Comparison of ENCODE assay signal across 15 cellular contexts in genomic region chr6:136016228-136017225, GRCh38.
DNase-seq lines count a peak whose midpoint lies in the region; ATAC-seq and TF ChIP-seq lines count a peak whose summit lies in the region.
"Had no signal": no experiment of that assay in that cellular context is flagged by ENCODE, and none has a peak within 500 bp of the region (broad histone marks: within the 10 kb centered on the region; RNA-seq: fewer than 3 reads in every experiment).

No MANE protein-coding gene starts in this region.

- no peak overlapping the region for H2AFZ ChIP-seq in GM23248

- DNase-seq in GM23248: peak; percentile 48
- DNase-seq in NCI-H1417 treated with DMSO at 0.1 percent for 48 hours (lab: John Stamatoyannopoulos, UW): peak; percentile 7
- peak; percentile 49 for DNase-seq in astrocyte of the hippocampus (ENCODE audit: low read depth, low spot score)
- DNase-seq in mesendoderm: peak; percentile 46
- DNase-seq: activated CD4-positive, alpha-beta memory T cell treated with anti-CD3 and anti-CD28 coated beads, Interleukin-2, amount 10 ng/mL, durations not matched to agents 7 days and 5 days; C1 segment of cervical spinal cord; colonic mucosa; left cardiac atrium; NCI-H187 treated with DMSO at 0.1 percent for 48 hours had no signal

- no peak overlapping the region for H4K8ac ChIP-seq in mesendoderm (ENCODE audit: low read depth, low read length)

- H3K4me1 ChIP-seq in GM23248 (ENCODE audit: insufficient read depth): peaks cover 49% of the 10 kb centered on the region
- no peaks in the 10 kb centered on the region for H3K4me1 ChIP-seq in mesendoderm (ENCODE audit: control insufficient read depth, low read depth, low read length)
- H3K4me1 ChIP-seq: colonic mucosa, prostate gland had no signal

- H4K20me1 ChIP-seq in GM23248 (ENCODE audit: insufficient read depth): no peaks in the 10 kb centered on the region

- no peak overlapping the region for H2BK5ac ChIP-seq in mesendoderm (ENCODE audit: low read length)

- H3K27me3 ChIP-seq in GM23248 (replicated peaks; ENCODE audit: insufficient read depth) (no peaks in the 10 kb centered on the region), mesendoderm (ENCODE audit: insufficient read depth, low read length, poor library complexity) (no peaks in the 10 kb centered on the region)
- H3K27me3 ChIP-seq: colonic mucosa had no signal

- TF ChIP-seq POLR2A in GM18505 (IDR thresholded peaks at IDR 0.05; ENCODE audit: borderline replicate concordance, extremely low read depth, insufficient read depth, insufficient read length): no peak

- no peak overlapping the region for H2BK15ac ChIP-seq in mesendoderm (replicated peaks; ENCODE audit: low read depth)

- H3K36me3 ChIP-seq in GM23248 (ENCODE audit: low read depth) (no peaks in the 10 kb centered on the region), mesendoderm (ENCODE audit: control insufficient read depth, insufficient read depth, low read length) (no peaks in the 10 kb centered on the region)
- H3K36me3 ChIP-seq: colonic mucosa, prostate gland had no signal

- no peaks in the 10 kb centered on the region for H3K9me3 ChIP-seq in GM23248 (ENCODE audit: low read depth)
- H3K9me3 ChIP-seq: colonic mucosa, prostate gland had no signal

- no peak overlapping the region for H3K9ac ChIP-seq in GM23248
- no peak overlapping the region for H3K9ac ChIP-seq in mesendoderm (ENCODE audit: low read length)

- H3K18ac ChIP-seq in mesendoderm (ENCODE audit: low read length): no peak overlapping the region

- no peak overlapping the region for H4K5ac ChIP-seq in mesendoderm (ENCODE audit: low read length)

- no peak overlapping the region for H2AK5ac ChIP-seq in mesendoderm (ENCODE audit: low read length)

- H3K4me3 ChIP-seq in GM23248 (no peak overlapping the region), mesendoderm (ENCODE audit: low read length) (no peak overlapping the region)
- H3K4me3 ChIP-seq: colonic mucosa, prostate gland had no signal

- H3K79me1 ChIP-seq in mesendoderm (ENCODE audit: low read length): no peaks in the 10 kb centered on the region

- H3K79me2 ChIP-seq in GM23248 (ENCODE audit: insufficient read depth) (no peaks in the 10 kb centered on the region), mesendoderm (ENCODE audit: control insufficient read depth, insufficient read depth, low read length) (no peaks in the 10 kb centered on the region)

- no peaks in the 10 kb centered on the region for H3K9me2 ChIP-seq in GM23248 (ENCODE audit: insufficient read depth)

- H3F3A ChIP-seq in GM23248 (ENCODE audit: insufficient read depth): peaks cover 43% of the 10 kb centered on the region

- ATAC-seq in esophagus mucosa: no peak
- no peak for ATAC-seq in GM18505 (IDR thresholded peaks at IDR 0.05; ENCODE audit: unreplicated experiment)
- no peak for ATAC-seq in GM21723 (IDR thresholded peaks at IDR 0.05; ENCODE audit: unreplicated experiment)
- ATAC-seq: HCT116, left cardiac atrium had no signal

- H3K27ac ChIP-seq in GM23248 (peak overlapping the region; percentile 92), mesendoderm (ENCODE audit: low read depth, low read length) (no peak overlapping the region)
- H3K27ac ChIP-seq: colonic mucosa, epithelial cell of prostate, prostate gland had no signal

- no peak overlapping the region for H2BK120ac ChIP-seq in mesendoderm (ENCODE audit: low read depth, low read length)

- H3K56ac ChIP-seq in mesendoderm (ENCODE audit: low read length): no peak overlapping the region

- no peak overlapping the region for H3K23ac ChIP-seq in mesendoderm (ENCODE audit: low read length)

- in situ Hi-C loops in GM23248 (cut with MboI): no loop called here

- no peak overlapping the region for H3K4ac ChIP-seq in mesendoderm (ENCODE audit: low read depth, low read length)

- H3K4me2 ChIP-seq in GM23248 (ENCODE audit: unreplicated experiment) (peak overlapping the region; percentile 60), mesendoderm (ENCODE audit: low read length) (no peak overlapping the region)

- WGBS in GM23248 (ENCODE audit: low coverage in 1 of 2, low lambda C conversion rate in 2 of 2, missing lambda C conversion rate in 2 of 2), 2 experiments: 92 to 94% methylated on average over 9 of the region's 9 CpGs
- WGBS in mesendoderm (ENCODE audit: extremely low coverage, insufficient coverage, low lambda C conversion rate): no CpG with 5 or more reads among the region's 9 CpGs
